In the genomic region with DNA sequence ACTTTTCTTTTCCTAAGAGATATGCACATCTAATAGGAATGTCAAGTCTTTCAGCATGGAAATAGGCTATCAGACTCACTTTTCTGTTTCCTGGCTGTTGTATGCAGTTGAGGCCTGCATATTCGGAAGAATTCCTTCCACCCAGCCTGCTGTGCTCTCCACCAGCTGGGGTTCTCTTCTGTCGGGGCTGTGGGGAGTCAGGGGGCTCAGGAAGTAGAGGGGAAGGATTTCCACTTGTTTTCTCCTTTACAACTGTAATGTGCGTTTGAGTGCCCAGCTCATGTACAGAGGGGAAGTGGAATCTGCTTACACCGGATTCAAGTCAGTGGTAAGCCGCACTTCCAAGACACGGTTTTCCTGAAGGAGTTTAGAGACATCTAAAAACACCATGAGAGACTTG, we compare ENCODE assay signal across 26 cellular contexts.
DNase-seq lines count a peak whose midpoint lies in the region; ATAC-seq, FAIRE-seq and TF ChIP-seq lines count a peak whose summit lies in the region.
"Had no signal": no experiment of that assay in that cellular context is flagged by ENCODE, and none has a peak within 500 bp of the region (broad histone marks: within the 10 kb centered on the region; RNA-seq: fewer than 3 reads in every experiment).

No MANE protein-coding gene starts in this region.

- peak overlapping the region; percentile 68 for H2BK120ac ChIP-seq in mesendoderm (ENCODE audit: low read depth, low read length)

- H2BK15ac ChIP-seq in mesendoderm (replicated peaks; ENCODE audit: low read depth), result no peak overlapping the region

- intact Hi-C loops in spleen (cut with DNase I; ENCODE audit: low total_unique reads), result no loop called here

- no peak overlapping the region for H4K5ac ChIP-seq in mesendoderm (ENCODE audit: low read length)

- H3K9me3 Mint-ChIP-seq in brain, result peaks cover 0 to 4% (median 0%) of the 10 kb centered on the region in 5 experiments
- H3K9me3 Mint-ChIP-seq: activated T-helper 2 cell treated with anti-CD3 and anti-CD28 coated beads, Interferon-gamma antibody, Interleukin-2, Interleukin-4, amounts not matched to agents 10 μg/mL and 5 μg/mL and 100 μg/mL, durations not matched to agents 14 hours and 24 hours and 36 hours; CD8-positive, alpha-beta memory T cell; nephron progenitor cell; stimulated activated naive CD8-positive, alpha-beta T cell treated with anti-CD3 and anti-CD28 coated beads, Interleukin-15, amount 100 ng/mL, for 72 hours; T-helper 2 cell treated with Interferon-gamma antibody and Interleukin-4, amounts not matched to agents 5 μg/mL and 100 μg/mL, for 36 hours had no signal

- H3K36me3 ChIP-seq in HUES6 (ENCODE audit: control insufficient read depth, insufficient read depth, low read length) (peaks cover 41% of the 10 kb centered on the region), mesendoderm (ENCODE audit: control insufficient read depth, insufficient read depth, low read length) (no peaks in the 10 kb centered on the region), spleen (no peaks in the 10 kb centered on the region)
- H3K36me3 ChIP-seq: right lobe of liver, transverse colon, WERI-Rb-1 had no signal

- no peak for FAIRE-seq in A549 (lab: Jason Lieb, UNC)
- FAIRE-seq: H54, HepG2 had no signal

- H3K9me3 ChIP-seq in A549 (no peaks in the 10 kb centered on the region), HUES6 (ENCODE audit: control insufficient read depth, insufficient read depth, low read depth, low read length) (no peaks in the 10 kb centered on the region), spleen (no peaks in the 10 kb centered on the region)
- H3K9me3 ChIP-seq: right lobe of liver, transverse colon had no signal

- H3K27me3 ChIP-seq in HUES6 (ENCODE audit: control insufficient read depth, insufficient read depth, low read length), result no peaks in the 10 kb centered on the region
- no peaks in the 10 kb centered on the region for H3K27me3 ChIP-seq in mesendoderm (ENCODE audit: insufficient read depth, low read length, poor library complexity)
- H3K27me3 ChIP-seq in spleen (replicated peaks in 1 of 7), result no peaks in the 10 kb centered on the region
- H3K27me3 ChIP-seq: foreskin keratinocyte, right lobe of liver, transverse colon had no signal

- peaks cover 97% of the 10 kb centered on the region for H3K4me1 ChIP-seq in A549
- peaks cover 58% of the 10 kb centered on the region for H3K4me1 ChIP-seq in HUES6 (ENCODE audit: control insufficient read depth, insufficient read depth, low read length)
- peaks cover 19% of the 10 kb centered on the region for H3K4me1 ChIP-seq in mesendoderm (ENCODE audit: control insufficient read depth, low read depth, low read length)
- H3K4me1 ChIP-seq in spleen, result no peaks in the 10 kb centered on the region
- H3K4me1 ChIP-seq: right lobe of liver had no signal

- no peak overlapping the region for H4K8ac ChIP-seq in mesendoderm (ENCODE audit: low read depth, low read length)

- no peak overlapping the region for H3K4me3 Mint-ChIP-seq in brain
- H3K4me3 Mint-ChIP-seq: CD8-positive, alpha-beta memory T cell; nephron progenitor cell; stimulated activated naive CD8-positive, alpha-beta T cell treated with anti-CD3 and anti-CD28 coated beads, Interleukin-15, amount 100 ng/mL, for 72 hours; T-helper 2 cell treated with Interferon-gamma antibody and Interleukin-4, amounts not matched to agents 5 μg/mL and 100 μg/mL, for 36 hours had no signal

- no peak for TF ChIP-seq EP300 in A549 (IDR thresholded peaks at IDR 0.05)

- no peak overlapping the region for H3K4me3 ChIP-seq in A549
- no peak overlapping the region for H3K4me3 ChIP-seq in HUES6 (ENCODE audit: low read depth, low read length)
- no peak overlapping the region for H3K4me3 ChIP-seq in mesendoderm (ENCODE audit: low read length)
- no peak overlapping the region for H3K4me3 ChIP-seq in spleen
- H3K4me3 ChIP-seq: right lobe of liver, transverse colon had no signal

- H3K23ac ChIP-seq in mesendoderm (ENCODE audit: low read length), result no peak overlapping the region

- DNase-seq in A549 (ENCODE audit: low read depth in 1 of 2, low spot score in 1 of 2) (no peak), mesendoderm (peak; percentile 61), spleen (no peak), OCI-M1 (lab: John Stamatoyannopoulos, UW) (no peak), pons (ENCODE audit: low spot score) (no peak)
- DNase-seq: 8988T; activated CD8-positive, alpha-beta memory T cell treated with anti-CD3 and anti-CD28 coated beads, Interleukin-2, amount 50 U/mL, for 4 hours; AML-193; CD8-positive, alpha-beta memory T cell; effector CD4-positive, alpha-beta T cell; foreskin keratinocyte; NCI-H1105; NCI-H1930; NCI-H2227 treated with DMSO at 0.1 percent for 48 hours; nephron progenitor cell; right lobe of liver; stimulated activated naive CD8-positive, alpha-beta T cell treated with anti-CD3 and anti-CD28 coated beads, Interleukin-15, amount 100 ng/mL, for 72 hours; transverse colon; WERI-Rb-1 had no signal

- CTCF ChIA-PET in A549 (lab: Yijun Ruan, JAX), result interaction anchor here (1.0 to 1.3 kb wide), 2 partner anchors 187 to 193 kb away, joined by 3 read pairs; no protein-coding TSS in a partner anchor

- ATAC-seq in A549, result no peak
- no peak for ATAC-seq in GM21360 (IDR thresholded peaks at IDR 0.05; ENCODE audit: unreplicated experiment)
- ATAC-seq: stimulated activated naive CD8-positive, alpha-beta T cell treated with anti-CD3 and anti-CD28 coated beads, Interleukin-15, amount 100 ng/mL, for 72 hours had no signal

- H3K79me1 ChIP-seq in mesendoderm (ENCODE audit: low read length), result no peaks in the 10 kb centered on the region

- TF ChIP-seq CTCF in A549 (IDR thresholded peaks at IDR 0.05) (no peak), brain (conservative IDR thresholded peaks at IDR 0.05) (no peak), spleen (IDR thresholded peaks at IDR 0.05 in 8 of 11, conservative IDR thresholded peaks at IDR 0.05 in 3 of 11) (no peak)

- H3K79me2 ChIP-seq in mesendoderm (ENCODE audit: control insufficient read depth, insufficient read depth, low read length), result no peaks in the 10 kb centered on the region

- H3K4me2 ChIP-seq in A549, result peak overlapping the region; percentile 65
- no peak overlapping the region for H3K4me2 ChIP-seq in mesendoderm (ENCODE audit: low read length)

- H3K9ac ChIP-seq in HUES6 (ENCODE audit: low read length) (no peak overlapping the region), mesendoderm (ENCODE audit: low read length) (no peak overlapping the region)

- no peaks in the 10 kb centered on the region for H3K27me3 Mint-ChIP-seq in brain

- H3K4ac ChIP-seq in mesendoderm (ENCODE audit: low read depth, low read length), result no peak overlapping the region

- no peak overlapping the region for H2BK5ac ChIP-seq in mesendoderm (ENCODE audit: low read length)

- POLR2A ChIA-PET in A549 (lab: Yijun Ruan, JAX), result no interaction called here

- TF ChIP-seq POLR2A in A549 (IDR thresholded peaks at IDR 0.05; ENCODE audit: low read length) (no peak), spleen (IDR thresholded peaks at IDR 0.05) (no peak)

- WGBS in A549 (ENCODE audit: missing lambda C conversion rate), result 85% methylated on average over 6 of the region's 6 CpGs
- WGBS in mesendoderm (ENCODE audit: extremely low coverage, insufficient coverage, low lambda C conversion rate), result no CpG with 5 or more reads among the region's 6 CpGs
- WGBS in spleen, 5 donors, result 28 to 42% (median 37%) methylated on average over 6 of the region's 6 CpGs

- H3K27ac Mint-ChIP-seq in brain, result peak overlapping the region in 3 of 5 experiments; percentile 11 to 87 (median 17)
- H3K27ac Mint-ChIP-seq: activated T-helper 2 cell treated with anti-CD3 and anti-CD28 coated beads, Interferon-gamma antibody, Interleukin-2, Interleukin-4, amounts not matched to agents 10 μg/mL and 5 μg/mL and 100 μg/mL, durations not matched to agents 14 hours and 24 hours and 36 hours; CD8-positive, alpha-beta memory T cell; T-helper 2 cell treated with Interferon-gamma antibody and Interleukin-4, amounts not matched to agents 5 μg/mL and 100 μg/mL, for 36 hours had no signal

- no peak overlapping the region for H2AK5ac ChIP-seq in mesendoderm (ENCODE audit: low read length)

- peak overlapping the region; percentile 36 for H3K56ac ChIP-seq in mesendoderm (ENCODE audit: low read length)

- H3K4me1 Mint-ChIP-seq in brain, result peaks cover 85% of the 10 kb centered on the region

- H3K18ac ChIP-seq in mesendoderm (ENCODE audit: low read length), result no peak overlapping the region

- TF ChIP-seq RAD21 in A549 (conservative IDR thresholded peaks at IDR 0.05 in 1 of 2, IDR thresholded peaks at IDR 0.05 in 1 of 2), result no peak

- peak overlapping the region; percentile 96 to 99 for H3K27ac ChIP-seq in A549
- H3K27ac ChIP-seq in HUES6 (ENCODE audit: low read depth, low read length), result peak overlapping the region; percentile 25; the same call in 1 of the 2 replicates
- peak overlapping the region; percentile 33 for H3K27ac ChIP-seq in mesendoderm (ENCODE audit: low read depth, low read length)
- H3K27ac ChIP-seq in spleen, result no peak overlapping the region
- H3K27ac ChIP-seq: right lobe of liver, WERI-Rb-1 had no signal

- peaks cover 43% of the 10 kb centered on the region for H3K36me3 Mint-ChIP-seq in brain
- H3K36me3 Mint-ChIP-seq: CD8-positive, alpha-beta memory T cell had no signal

TF ChIP-seq in A549, 52 proteins besides CTCF, POLR2A, EP300 and RAD21 (continues in another document):
- TF ChIP-seq MYC (IDR thresholded peaks at IDR 0.05; ENCODE audit: borderline replicate concordance, low read length) (no peak), MAFK (IDR thresholded peaks at IDR 0.05; ENCODE audit: partially characterized antibody) (no peak), HOXB5 (CRISPR knock-in tag; IDR thresholded peaks at IDR 0.05) (no peak), HDAC2 (IDR thresholded peaks at IDR 0.05) (no peak), JUNB (IDR thresholded peaks at IDR 0.05) (no peak), CBX8 (IDR thresholded peaks at IDR 0.05) (no peak), TFCP2L1 (CRISPR knock-in tag; IDR thresholded peaks at IDR 0.05) (no peak), PHF8 (IDR thresholded peaks at IDR 0.05; ENCODE audit: borderline replicate concordance, low read depth) (no peak), ESRRA (IDR thresholded peaks at IDR 0.05; ENCODE audit: borderline replicate concordance, low read length) (no peak), RARB (CRISPR knock-in tag; IDR thresholded peaks at IDR 0.05) (no peak), NFE2L2 (conservative IDR thresholded peaks at IDR 0.05; ENCODE audit: low read length) (no peak), CEBPB (IDR thresholded peaks at IDR 0.05) (no peak)
- TF ChIP-seq, protein P1, sequence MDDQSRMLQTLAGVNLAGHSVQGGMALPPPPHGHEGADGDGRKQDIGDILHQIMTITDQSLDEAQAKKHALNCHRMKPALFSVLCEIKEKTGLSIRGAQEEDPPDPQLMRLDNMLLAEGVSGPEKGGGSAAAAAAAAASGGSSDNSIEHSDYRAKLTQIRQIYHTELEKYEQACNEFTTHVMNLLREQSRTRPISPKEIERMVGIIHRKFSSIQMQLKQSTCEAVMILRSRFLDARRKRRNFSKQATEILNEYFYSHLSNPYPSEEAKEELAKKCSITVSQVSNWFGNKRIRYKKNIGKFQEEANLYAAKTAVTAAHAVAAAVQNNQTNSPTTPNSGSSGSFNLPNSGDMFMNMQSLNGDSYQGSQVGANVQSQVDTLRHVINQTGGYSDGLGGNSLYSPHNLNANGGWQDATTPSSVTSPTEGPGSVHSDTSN (IDR thresholded peaks at IDR 0.05), result no peak

Comparison
In these comparisons a context has a peak if more than half of its experiments do, and no peak if none do; other contexts are left out.
1. H3K27ac ChIP-seq: peak in A549 (2 of 2), HUES6 (single experiment) and mesendoderm (single experiment); none in spleen (0 of 8).